Comparison of ENCODE assay signal across 1 cellular context in the genomic region with DNA sequence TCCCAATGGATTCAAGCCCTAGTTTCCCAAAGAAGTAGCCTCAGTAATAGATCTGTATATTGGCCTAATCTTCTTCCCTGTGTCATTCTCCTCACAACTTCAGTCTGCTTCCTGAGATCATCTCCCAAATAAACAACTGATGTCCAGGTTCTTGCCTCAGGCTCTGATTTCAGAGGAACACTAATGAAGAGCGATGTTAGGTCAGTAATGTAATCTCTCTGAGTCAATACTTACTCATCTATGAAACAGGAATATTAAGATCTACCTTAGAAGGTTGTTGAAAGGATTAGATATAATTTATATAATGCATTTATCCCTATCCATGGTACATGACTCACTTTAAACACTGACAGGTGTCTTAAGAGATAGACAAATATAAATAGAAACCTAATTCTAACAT.
TF ChIP-seq lines count a peak whose summit lies in the region.

No MANE protein-coding gene starts in this region.

TF ChIP-seq in IMR-90, 13 proteins besides CTCF, POLR2A, EP300 and RAD21 (continued from another document):
- TF ChIP-seq NFE2L2 (IDR thresholded peaks at IDR 0.05; ENCODE audit: low read depth, low read length), result no peak
- TF ChIP-seq MAFK (IDR thresholded peaks at IDR 0.05; ENCODE audit: low read depth, low read length), result no peak
- no peak for TF ChIP-seq MAZ (IDR thresholded peaks at IDR 0.05; ENCODE audit: borderline replicate concordance, low read depth, low read length)
- no peak for TF ChIP-seq RCOR1 (IDR thresholded peaks at IDR 0.05; ENCODE audit: insufficient replicate concordance, low read length)
- TF ChIP-seq BHLHE40 (IDR thresholded peaks at IDR 0.05; ENCODE audit: low read depth, low read length), result no peak
- no peak for TF ChIP-seq CHD1 (IDR thresholded peaks at IDR 0.05; ENCODE audit: low read depth, low read length)
- TF ChIP-seq, protein P1, sequence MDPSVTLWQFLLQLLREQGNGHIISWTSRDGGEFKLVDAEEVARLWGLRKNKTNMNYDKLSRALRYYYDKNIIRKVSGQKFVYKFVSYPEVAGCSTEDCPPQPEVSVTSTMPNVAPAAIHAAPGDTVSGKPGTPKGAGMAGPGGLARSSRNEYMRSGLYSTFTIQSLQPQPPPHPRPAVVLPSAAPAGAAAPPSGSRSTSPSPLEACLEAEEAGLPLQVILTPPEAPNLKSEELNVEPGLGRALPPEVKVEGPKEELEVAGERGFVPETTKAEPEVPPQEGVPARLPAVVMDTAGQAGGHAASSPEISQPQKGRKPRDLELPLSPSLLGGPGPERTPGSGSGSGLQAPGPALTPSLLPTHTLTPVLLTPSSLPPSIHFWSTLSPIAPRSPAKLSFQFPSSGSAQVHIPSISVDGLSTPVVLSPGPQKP (IDR thresholded peaks at IDR 0.05; ENCODE audit: borderline replicate concordance, low read depth, low read length), result no peak
- no peak for TF ChIP-seq CEBPB (IDR thresholded peaks at IDR 0.05; ENCODE audit: low read depth, low read length)
